ENCODE assay signal across 3 cellular contexts in the genomic region with DNA sequence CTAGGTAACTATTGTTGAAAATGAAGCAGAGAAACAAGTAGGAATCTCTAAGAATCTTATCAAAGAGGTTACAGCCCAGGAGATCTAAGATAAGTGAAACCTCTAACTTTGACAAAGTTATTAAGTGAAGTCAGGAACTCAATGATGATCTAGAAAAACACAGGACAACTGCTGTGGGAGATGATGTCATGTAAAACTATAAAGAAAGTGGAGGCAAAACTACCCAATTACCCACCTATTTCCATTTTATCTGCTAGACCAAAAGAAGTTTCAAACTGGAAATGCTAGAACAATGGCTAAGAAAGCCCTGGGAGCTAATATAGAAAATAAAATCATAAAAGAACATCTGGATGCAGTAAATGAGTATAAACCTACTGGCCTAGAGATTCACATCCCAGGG.
TF ChIP-seq lines count a peak whose summit lies in the region.

No MANE protein-coding gene starts in this region.

TF ChIP-seq in HepG2, 621 proteins besides CTCF, POLR2A, EP300 and RAD21:
- TF ChIP-seq ATF7 (IDR thresholded peaks at IDR 0.05): peak; percentile 78
- TF ChIP-seq ATF7 (CRISPR knock-in tag; IDR thresholded peaks at IDR 0.05): no peak
- no peak for TF ChIP-seq KDM5A (IDR thresholded peaks at IDR 0.05; ENCODE audit: borderline replicate concordance, low read length)

TF ChIP-seq in HEK293, 187 proteins besides CTCF, POLR2A, EP300 and RAD21:
- TF ChIP-seq, protein P1, sequence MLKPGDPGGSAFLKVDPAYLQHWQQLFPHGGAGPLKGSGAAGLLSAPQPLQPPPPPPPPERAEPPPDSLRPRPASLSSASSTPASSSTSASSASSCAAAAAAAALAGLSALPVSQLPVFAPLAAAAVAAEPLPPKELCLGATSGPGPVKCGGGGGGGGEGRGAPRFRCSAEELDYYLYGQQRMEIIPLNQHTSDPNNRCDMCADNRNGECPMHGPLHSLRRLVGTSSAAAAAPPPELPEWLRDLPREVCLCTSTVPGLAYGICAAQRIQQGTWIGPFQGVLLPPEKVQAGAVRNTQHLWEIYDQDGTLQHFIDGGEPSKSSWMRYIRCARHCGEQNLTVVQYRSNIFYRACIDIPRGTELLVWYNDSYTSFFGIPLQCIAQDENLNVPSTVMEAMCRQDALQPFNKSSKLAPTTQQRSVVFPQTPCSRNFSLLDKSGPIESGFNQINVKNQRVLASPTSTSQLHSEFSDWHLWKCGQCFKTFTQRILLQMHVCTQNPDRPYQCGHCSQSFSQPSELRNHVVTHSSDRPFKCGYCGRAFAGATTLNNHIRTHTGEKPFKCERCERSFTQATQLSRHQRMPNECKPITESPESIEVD (tag by site-specific recombination; IDR thresholded peaks at IDR 0.05): peak; percentile 60
- no peak for TF ChIP-seq GLIS1 (tag by site-specific recombination; IDR thresholded peaks at IDR 0.05)
- peak; percentile 43; the same call in 1 of the 2 replicates for TF ChIP-seq ATF2 (tag by site-specific recombination; IDR thresholded peaks at IDR 0.05; ENCODE audit: low read depth)
- no peak for TF ChIP-seq ZIC2 (tag by site-specific recombination; IDR thresholded peaks at IDR 0.05)
- TF ChIP-seq, protein P2, sequence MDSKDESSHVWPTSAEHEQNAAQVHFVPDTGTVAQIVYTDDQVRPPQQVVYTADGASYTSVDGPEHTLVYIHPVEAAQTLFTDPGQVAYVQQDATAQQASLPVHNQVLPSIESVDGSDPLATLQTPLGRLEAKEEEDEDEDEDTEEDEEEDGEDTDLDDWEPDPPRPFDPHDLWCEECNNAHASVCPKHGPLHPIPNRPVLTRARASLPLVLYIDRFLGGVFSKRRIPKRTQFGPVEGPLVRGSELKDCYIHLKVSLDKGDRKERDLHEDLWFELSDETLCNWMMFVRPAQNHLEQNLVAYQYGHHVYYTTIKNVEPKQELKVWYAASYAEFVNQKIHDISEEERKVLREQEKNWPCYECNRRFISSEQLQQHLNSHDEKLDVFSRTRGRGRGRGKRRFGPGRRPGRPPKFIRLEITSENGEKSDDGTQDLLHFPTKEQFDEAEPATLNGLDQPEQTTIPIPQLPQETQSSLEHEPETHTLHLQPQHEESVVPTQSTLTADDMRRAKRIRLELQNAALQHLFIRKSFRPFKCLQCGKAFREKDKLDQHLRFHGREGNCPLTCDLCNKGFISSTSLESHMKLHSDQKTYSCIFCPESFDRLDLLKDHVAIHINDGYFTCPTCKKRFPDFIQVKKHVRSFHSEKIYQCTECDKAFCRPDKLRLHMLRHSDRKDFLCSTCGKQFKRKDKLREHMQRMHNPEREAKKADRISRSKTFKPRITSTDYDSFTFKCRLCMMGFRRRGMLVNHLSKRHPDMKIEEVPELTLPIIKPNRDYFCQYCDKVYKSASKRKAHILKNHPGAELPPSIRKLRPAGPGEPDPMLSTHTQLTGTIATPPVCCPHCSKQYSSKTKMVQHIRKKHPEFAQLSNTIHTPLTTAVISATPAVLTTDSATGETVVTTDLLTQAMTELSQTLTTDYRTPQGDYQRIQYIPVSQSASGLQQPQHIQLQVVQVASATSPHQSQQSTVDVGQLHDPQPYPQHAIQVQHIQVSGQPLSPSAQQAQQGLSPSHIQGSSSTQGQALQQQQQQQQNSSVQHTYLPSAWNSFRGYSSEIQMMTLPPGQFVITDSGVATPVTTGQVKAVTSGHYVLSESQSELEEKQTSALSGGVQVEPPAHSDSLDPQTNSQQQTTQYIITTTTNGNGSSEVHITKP (tag by site-specific recombination; IDR thresholded peaks at IDR 0.05): no peak

TF ChIP-seq in WTC11, 78 proteins besides CTCF, POLR2A, EP300 and RAD21:
- TF ChIP-seq, protein P3, sequence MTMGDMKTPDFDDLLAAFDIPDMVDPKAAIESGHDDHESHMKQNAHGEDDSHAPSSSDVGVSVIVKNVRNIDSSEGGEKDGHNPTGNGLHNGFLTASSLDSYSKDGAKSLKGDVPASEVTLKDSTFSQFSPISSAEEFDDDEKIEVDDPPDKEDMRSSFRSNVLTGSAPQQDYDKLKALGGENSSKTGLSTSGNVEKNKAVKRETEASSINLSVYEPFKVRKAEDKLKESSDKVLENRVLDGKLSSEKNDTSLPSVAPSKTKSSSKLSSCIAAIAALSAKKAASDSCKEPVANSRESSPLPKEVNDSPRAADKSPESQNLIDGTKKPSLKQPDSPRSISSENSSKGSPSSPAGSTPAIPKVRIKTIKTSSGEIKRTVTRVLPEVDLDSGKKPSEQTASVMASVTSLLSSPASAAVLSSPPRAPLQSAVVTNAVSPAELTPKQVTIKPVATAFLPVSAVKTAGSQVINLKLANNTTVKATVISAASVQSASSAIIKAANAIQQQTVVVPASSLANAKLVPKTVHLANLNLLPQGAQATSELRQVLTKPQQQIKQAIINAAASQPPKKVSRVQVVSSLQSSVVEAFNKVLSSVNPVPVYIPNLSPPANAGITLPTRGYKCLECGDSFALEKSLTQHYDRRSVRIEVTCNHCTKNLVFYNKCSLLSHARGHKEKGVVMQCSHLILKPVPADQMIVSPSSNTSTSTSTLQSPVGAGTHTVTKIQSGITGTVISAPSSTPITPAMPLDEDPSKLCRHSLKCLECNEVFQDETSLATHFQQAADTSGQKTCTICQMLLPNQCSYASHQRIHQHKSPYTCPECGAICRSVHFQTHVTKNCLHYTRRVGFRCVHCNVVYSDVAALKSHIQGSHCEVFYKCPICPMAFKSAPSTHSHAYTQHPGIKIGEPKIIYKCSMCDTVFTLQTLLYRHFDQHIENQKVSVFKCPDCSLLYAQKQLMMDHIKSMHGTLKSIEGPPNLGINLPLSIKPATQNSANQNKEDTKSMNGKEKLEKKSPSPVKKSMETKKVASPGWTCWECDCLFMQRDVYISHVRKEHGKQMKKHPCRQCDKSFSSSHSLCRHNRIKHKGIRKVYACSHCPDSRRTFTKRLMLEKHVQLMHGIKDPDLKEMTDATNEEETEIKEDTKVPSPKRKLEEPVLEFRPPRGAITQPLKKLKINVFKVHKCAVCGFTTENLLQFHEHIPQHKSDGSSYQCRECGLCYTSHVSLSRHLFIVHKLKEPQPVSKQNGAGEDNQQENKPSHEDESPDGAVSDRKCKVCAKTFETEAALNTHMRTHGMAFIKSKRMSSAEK (CRISPR knock-in tag; IDR thresholded peaks at IDR 0.05; ENCODE audit: borderline replicate concordance): no peak
- TF ChIP-seq, protein P4, sequence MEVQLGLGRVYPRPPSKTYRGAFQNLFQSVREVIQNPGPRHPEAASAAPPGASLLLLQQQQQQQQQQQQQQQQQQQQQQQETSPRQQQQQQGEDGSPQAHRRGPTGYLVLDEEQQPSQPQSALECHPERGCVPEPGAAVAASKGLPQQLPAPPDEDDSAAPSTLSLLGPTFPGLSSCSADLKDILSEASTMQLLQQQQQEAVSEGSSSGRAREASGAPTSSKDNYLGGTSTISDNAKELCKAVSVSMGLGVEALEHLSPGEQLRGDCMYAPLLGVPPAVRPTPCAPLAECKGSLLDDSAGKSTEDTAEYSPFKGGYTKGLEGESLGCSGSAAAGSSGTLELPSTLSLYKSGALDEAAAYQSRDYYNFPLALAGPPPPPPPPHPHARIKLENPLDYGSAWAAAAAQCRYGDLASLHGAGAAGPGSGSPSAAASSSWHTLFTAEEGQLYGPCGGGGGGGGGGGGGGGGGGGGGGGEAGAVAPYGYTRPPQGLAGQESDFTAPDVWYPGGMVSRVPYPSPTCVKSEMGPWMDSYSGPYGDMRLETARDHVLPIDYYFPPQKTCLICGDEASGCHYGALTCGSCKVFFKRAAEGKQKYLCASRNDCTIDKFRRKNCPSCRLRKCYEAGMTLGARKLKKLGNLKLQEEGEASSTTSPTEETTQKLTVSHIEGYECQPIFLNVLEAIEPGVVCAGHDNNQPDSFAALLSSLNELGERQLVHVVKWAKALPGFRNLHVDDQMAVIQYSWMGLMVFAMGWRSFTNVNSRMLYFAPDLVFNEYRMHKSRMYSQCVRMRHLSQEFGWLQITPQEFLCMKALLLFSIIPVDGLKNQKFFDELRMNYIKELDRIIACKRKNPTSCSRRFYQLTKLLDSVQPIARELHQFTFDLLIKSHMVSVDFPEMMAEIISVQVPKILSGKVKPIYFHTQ (CRISPR knock-in tag; IDR thresholded peaks at IDR 0.05): no peak
- TF ChIP-seq ZNF219 (CRISPR knock-in tag; IDR thresholded peaks at IDR 0.05; ENCODE audit: borderline replicate concordance) (no peak), ZNF423 (CRISPR knock-in tag; IDR thresholded peaks at IDR 0.05) (no peak)
- TF ChIP-seq, protein P5, sequence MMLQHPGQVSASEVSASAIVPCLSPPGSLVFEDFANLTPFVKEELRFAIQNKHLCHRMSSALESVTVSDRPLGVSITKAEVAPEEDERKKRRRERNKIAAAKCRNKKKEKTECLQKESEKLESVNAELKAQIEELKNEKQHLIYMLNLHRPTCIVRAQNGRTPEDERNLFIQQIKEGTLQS (CRISPR knock-in tag; conservative IDR thresholded peaks at IDR 0.05): no peak
- TF ChIP-seq, protein P6, sequence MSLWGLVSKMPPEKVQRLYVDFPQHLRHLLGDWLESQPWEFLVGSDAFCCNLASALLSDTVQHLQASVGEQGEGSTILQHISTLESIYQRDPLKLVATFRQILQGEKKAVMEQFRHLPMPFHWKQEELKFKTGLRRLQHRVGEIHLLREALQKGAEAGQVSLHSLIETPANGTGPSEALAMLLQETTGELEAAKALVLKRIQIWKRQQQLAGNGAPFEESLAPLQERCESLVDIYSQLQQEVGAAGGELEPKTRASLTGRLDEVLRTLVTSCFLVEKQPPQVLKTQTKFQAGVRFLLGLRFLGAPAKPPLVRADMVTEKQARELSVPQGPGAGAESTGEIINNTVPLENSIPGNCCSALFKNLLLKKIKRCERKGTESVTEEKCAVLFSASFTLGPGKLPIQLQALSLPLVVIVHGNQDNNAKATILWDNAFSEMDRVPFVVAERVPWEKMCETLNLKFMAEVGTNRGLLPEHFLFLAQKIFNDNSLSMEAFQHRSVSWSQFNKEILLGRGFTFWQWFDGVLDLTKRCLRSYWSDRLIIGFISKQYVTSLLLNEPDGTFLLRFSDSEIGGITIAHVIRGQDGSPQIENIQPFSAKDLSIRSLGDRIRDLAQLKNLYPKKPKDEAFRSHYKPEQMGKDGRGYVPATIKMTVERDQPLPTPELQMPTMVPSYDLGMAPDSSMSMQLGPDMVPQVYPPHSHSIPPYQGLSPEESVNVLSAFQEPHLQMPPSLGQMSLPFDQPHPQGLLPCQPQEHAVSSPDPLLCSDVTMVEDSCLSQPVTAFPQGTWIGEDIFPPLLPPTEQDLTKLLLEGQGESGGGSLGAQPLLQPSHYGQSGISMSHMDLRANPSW (CRISPR knock-in tag; conservative IDR thresholded peaks at IDR 0.05; ENCODE audit: low read depth): no peak
